In genomic region chr3:96070682-96071081, GRCh38 we compare ENCODE assay signal across 32 cellular contexts.
"Had no signal": no experiment of that assay in that cellular context is flagged by ENCODE, and none has a peak within 500 bp of the region (broad histone marks: within the 10 kb centered on the region; RNA-seq: fewer than 3 reads in every experiment).

No MANE protein-coding gene starts in this region.

- H3K4me3 ChIP-seq: body of pancreas, esophagus muscularis mucosa had no signal

- H3K4me1 ChIP-seq: body of pancreas, esophagus muscularis mucosa had no signal

- FAIRE-seq: colon, frontal cortex had no signal

- H3K27ac Mint-ChIP-seq: activated B cell treated with CpG ODN at 0.5 μM for 24 hours; activated CD8-positive, alpha-beta T cell treated with anti-CD3 and anti-CD28 coated beads for 36 hours; activated naive CD8-positive, alpha-beta T cell; activated T-helper 17 cell treated with anti-CD3 and anti-CD28 coated beads, Interleukin-2, amount 50 U/mL, for 72 hours; endodermal cell; T-helper 17 cell; T-helper 2 cell treated with Interferon-gamma antibody and Interleukin-4, amounts not matched to agents 5 μg/mL and 100 μg/mL, for 36 hours had no signal

- H3K9me3 Mint-ChIP-seq: activated T-helper 17 cell treated with anti-CD3 and anti-CD28 coated beads, Interleukin-2, amount 50 U/mL, for 72 hours; endodermal cell had no signal

- H3K36me3 ChIP-seq: esophagus muscularis mucosa, WERI-Rb-1 had no signal

- H3K4me3 Mint-ChIP-seq: activated B cell treated with CpG ODN at 0.5 μM for 24 hours; activated CD8-positive, alpha-beta T cell treated with anti-CD3 and anti-CD28 coated beads for 36 hours; activated naive CD8-positive, alpha-beta T cell; activated T-cell treated with anti-CD3 and anti-CD28 coated beads, Interleukin-2, amount 50 U/mL, for 4 hours; activated T-helper 17 cell treated with anti-CD3 and anti-CD28 coated beads, Interleukin-2, amount 50 U/mL, for 72 hours; endodermal cell; T-helper 17 cell; T-helper 2 cell treated with Interferon-gamma antibody and Interleukin-4, amounts not matched to agents 5 μg/mL and 100 μg/mL, for 36 hours had no signal

- DNase-seq: activated B cell treated with CpG ODN at 0.5 μM for 24 hours; activated CD4-positive, alpha-beta T cell treated with anti-CD3 and anti-CD28 coated beads for 48 hours; activated CD4-positive, alpha-beta T cell treated with anti-CD3 and anti-CD28 coated beads, Interleukin-2, amount 50 U/mL, for 1 hour; activated CD4-positive, alpha-beta T cell treated with anti-CD3 and anti-CD28 coated beads, Interleukin-2, amount 50 U/mL, for 48 hours; activated CD8-positive, alpha-beta memory T cell treated with anti-CD3 and anti-CD28 coated beads for 24 hours; activated CD8-positive, alpha-beta T cell treated with anti-CD3 and anti-CD28 coated beads for 36 hours; activated effector memory CD4-positive, alpha-beta T cell treated with Interleukin-2 at 50 U/mL for 16 hours; activated gamma-delta T cell treated with Interleukin-2 at 50 U/mL for 16 hours; activated naive CD4-positive, alpha-beta T cell treated with anti-CD3 and anti-CD28 coated beads, Interleukin-2, amount 50 U/mL, for 16 hours; activated naive CD4-positive, alpha-beta T cell treated with Interleukin-2 at 50 U/mL for 16 hours; activated T-cell treated with anti-CD3 and anti-CD28 coated beads, Interleukin-2, amount 50 U/mL, for 4 hours; amygdala; aorta; body of pancreas; caudate nucleus; cortex of kidney; effector memory CD4-positive, alpha-beta T cell; endodermal cell; erythroblast; foreskin fibroblast; head of caudate nucleus; hippocampal formation; T-helper 17 cell; T1000; WERI-Rb-1 had no signal

- H3K36me3 Mint-ChIP-seq: activated naive CD8-positive, alpha-beta T cell had no signal

- H3K27me3 Mint-ChIP-seq: activated B cell treated with CpG ODN at 0.5 μM for 24 hours; activated CD8-positive, alpha-beta T cell treated with anti-CD3 and anti-CD28 coated beads for 36 hours; activated naive CD8-positive, alpha-beta T cell; activated T-helper 17 cell treated with anti-CD3 and anti-CD28 coated beads, Interleukin-2, amount 50 U/mL, for 72 hours; T-helper 17 cell had no signal

- H3K27ac ChIP-seq: body of pancreas, esophagus muscularis mucosa, WERI-Rb-1 had no signal

- H3K4me1 Mint-ChIP-seq: activated B cell treated with CpG ODN at 0.5 μM for 24 hours; activated T-helper 17 cell treated with anti-CD3 and anti-CD28 coated beads, Interleukin-2, amount 50 U/mL, for 72 hours; T-helper 17 cell had no signal

- H3K27me3 ChIP-seq: body of pancreas, esophagus muscularis mucosa had no signal

- ATAC-seq: activated CD4-positive, CD25-positive, alpha-beta regulatory T cell treated with anti-CD3 and anti-CD28 coated beads, Interleukin-2, amount 50 U/mL, for 24 hours; activated CD8-positive, alpha-beta T cell treated with anti-CD3 and anti-CD28 coated beads for 36 hours; activated T-cell treated with anti-CD3 and anti-CD28 coated beads, Interleukin-2, amount 50 U/mL, for 4 hours; activated T-helper 17 cell treated with anti-CD3 and anti-CD28 coated beads, Interleukin-2, amount 50 U/mL, for 72 hours; body of pancreas; T-helper 17 cell had no signal
